In the genomic region with DNA sequence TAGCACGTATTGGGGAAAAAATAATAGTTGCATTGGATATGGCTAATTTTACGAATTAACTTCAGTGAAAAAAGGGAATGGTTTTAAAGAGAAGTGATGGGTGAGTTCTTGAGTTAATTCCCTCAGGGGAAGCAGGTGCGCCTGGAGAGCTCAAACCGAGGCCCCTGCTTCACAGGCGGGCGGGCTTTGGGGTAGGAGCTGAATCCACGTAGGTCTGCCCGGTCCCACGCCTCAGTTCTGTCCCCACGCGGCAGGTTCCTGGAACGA, we compare ENCODE assay signal across 8 cellular contexts. TPM values are rescaled to one million over a fixed set of nuclear protein-coding genes. Genes with fewer than 3 reads are reported as not detected.
A peak's percentile ranks its signal among the peaks of the same experiment; 100 is the strongest.
DNase-seq lines count a peak whose midpoint lies in the region; ATAC-seq, FAIRE-seq and TF ChIP-seq lines count a peak whose summit lies in the region.

No MANE protein-coding gene starts in this region.

- no peaks in the 10 kb centered on the region for H3K4me1 ChIP-seq in kidney (ENCODE audit: control insufficient read depth in 1 of 2, insufficient read depth in 1 of 2, low read depth in 1 of 2, low read length in 2 of 2)
- peaks cover 0 to 16% (median 9%) of the 10 kb centered on the region in 5 donors for H3K4me1 ChIP-seq in subcutaneous abdominal adipose tissue (ENCODE audit: control insufficient read depth in 5 of 5, insufficient read depth in 5 of 5, low read length in 5 of 5)

- peaks cover 6% of the 10 kb centered on the region for H3K4me1 Mint-ChIP-seq in activated CD8-positive, alpha-beta memory T cell treated with anti-CD3 and anti-CD28 coated beads, Interleukin-2, amount 10 ng/mL, durations not matched to agents 7 days and 5 days
- H3K4me1 Mint-ChIP-seq in activated T-helper 1 cell treated with anti-CD3 and anti-CD28 coated beads, Interleukin-12 subunit alpha, Interleukin-12 subunit beta, Interleukin-2, Interleukin-4 antibody, amounts not matched to agents 30 ng/mL and 10 ng/mL and 1 ng/mL, durations not matched to agents 14 hours and 24 hours and 36 hours (ENCODE audit: low read depth): peaks cover 16% of the 10 kb centered on the region

- H3K27me3 ChIP-seq in subcutaneous abdominal adipose tissue (ENCODE audit: control insufficient read depth in 5 of 5, insufficient read depth in 4 of 5, low read length in 5 of 5): no peaks in the 10 kb centered on the region

- no peaks in the 10 kb centered on the region for H3K9me3 Mint-ChIP-seq in activated CD8-positive, alpha-beta memory T cell treated with anti-CD3 and anti-CD28 coated beads, Interleukin-2, amount 10 ng/mL, durations not matched to agents 7 days and 5 days (ENCODE audit: low read depth)
- no peaks in the 10 kb centered on the region for H3K9me3 Mint-ChIP-seq in activated T-helper 1 cell treated with anti-CD3 and anti-CD28 coated beads, Interleukin-12 subunit alpha, Interleukin-12 subunit beta, Interleukin-2, Interleukin-4 antibody, amounts not matched to agents 30 ng/mL and 10 ng/mL and 1 ng/mL, durations not matched to agents 14 hours and 24 hours and 36 hours

- no peak overlapping the region for H3K27ac ChIP-seq in kidney (ENCODE audit: low read depth in 2 of 2, low read length in 2 of 2)
- H3K27ac ChIP-seq in subcutaneous abdominal adipose tissue (ENCODE audit: low read depth, low read length): no peak overlapping the region

- H3K9ac ChIP-seq in kidney (ENCODE audit: low read length in 2 of 2) (peak overlapping the region in 1 of 2 donors; percentile 13), subcutaneous abdominal adipose tissue (ENCODE audit: low read length in 5 of 5) (peak overlapping the region in 3 of 5 donors; percentile 48 to 90 (median 71))

- peak overlapping the region; percentile 27 for H3K27ac Mint-ChIP-seq in activated CD8-positive, alpha-beta memory T cell treated with anti-CD3 and anti-CD28 coated beads, Interleukin-2, amount 10 ng/mL, durations not matched to agents 7 days and 5 days
- H3K27ac Mint-ChIP-seq in activated T-helper 1 cell treated with anti-CD3 and anti-CD28 coated beads, Interleukin-12 subunit alpha, Interleukin-12 subunit beta, Interleukin-2, Interleukin-4 antibody, amounts not matched to agents 30 ng/mL and 10 ng/mL and 1 ng/mL, durations not matched to agents 14 hours and 24 hours and 36 hours: no peak overlapping the region

- peaks cover 0 to under 1% of the 10 kb centered on the region in 2 donors for H3K36me3 ChIP-seq in kidney (ENCODE audit: control insufficient read depth in 1 of 2, insufficient read depth in 2 of 2, low read length in 2 of 2)
- H3K36me3 ChIP-seq in subcutaneous abdominal adipose tissue (ENCODE audit: control insufficient read depth in 5 of 5, insufficient read depth in 5 of 5, low read length in 5 of 5): peaks cover 0 to under 1% (median 0%) of the 10 kb centered on the region in 5 donors

- no peak for ATAC-seq in activated CD8-positive, alpha-beta memory T cell treated with anti-CD3 and anti-CD28 coated beads, Interleukin-2, amount 10 ng/mL, durations not matched to agents 7 days and 5 days
- ATAC-seq in HG02588 (IDR thresholded peaks at IDR 0.05; ENCODE audit: unreplicated experiment): no peak

- CTCF ChIA-PET in activated CD8-positive, alpha-beta memory T cell treated with anti-CD3 and anti-CD28 coated beads, Interleukin-2, amount 10 ng/mL, durations not matched to agents 7 days and 5 days (lab: Charles Lee): interaction anchor here (0.6 to 3.7 kb wide), 27 partner anchors 11 to 716 kb away, joined by 3 to 40 read pairs (median 4); a partner anchor contains a TSS

- H3K27me3 Mint-ChIP-seq in activated CD8-positive, alpha-beta memory T cell treated with anti-CD3 and anti-CD28 coated beads, Interleukin-2, amount 10 ng/mL, durations not matched to agents 7 days and 5 days: peaks cover 2% of the 10 kb centered on the region
- no peaks in the 10 kb centered on the region for H3K27me3 Mint-ChIP-seq in activated T-helper 1 cell treated with anti-CD3 and anti-CD28 coated beads, Interleukin-12 subunit alpha, Interleukin-12 subunit beta, Interleukin-2, Interleukin-4 antibody, amounts not matched to agents 30 ng/mL and 10 ng/mL and 1 ng/mL, durations not matched to agents 14 hours and 24 hours and 36 hours (ENCODE audit: insufficient read depth)

- no peak for DNase-seq in activated CD8-positive, alpha-beta memory T cell treated with anti-CD3 and anti-CD28 coated beads, Interleukin-2, amount 10 ng/mL, durations not matched to agents 7 days and 5 days
- no peak for DNase-seq in activated CD8-positive, alpha-beta memory T cell treated with anti-CD3 and anti-CD28 coated beads for 24 hours
- no peak for DNase-seq in activated T-helper 1 cell treated with anti-CD3 and anti-CD28 coated beads, Interleukin-12 subunit alpha, Interleukin-12 subunit beta, Interleukin-2, Interleukin-4 antibody, amounts not matched to agents 30 ng/mL and 10 ng/mL and 1 ng/mL, durations not matched to agents 14 hours and 24 hours and 36 hours (ENCODE audit: low spot score)
- DNase-seq in kidney: no peak
- DNase-seq in stimulated activated naive CD4-positive, alpha-beta T cell (lab: John Stamatoyannopoulos, UW): no peak
- no peak for DNase-seq in urothelium cell line (ENCODE audit: low spot score)

- H3K4me3 ChIP-seq in kidney (ENCODE audit: low read length in 2 of 2) (peak overlapping the region; percentile 52 to 71), subcutaneous abdominal adipose tissue (ENCODE audit: low read depth in 1 of 5, low read length in 5 of 5) (peak overlapping the region in 4 of 5 donors; percentile 5 to 85 (median 79))

- intact Hi-C loops in activated T-helper 1 cell treated with anti-CD3 and anti-CD28 coated beads, Interleukin-12 subunit alpha, Interleukin-12 subunit beta, Interleukin-2, Interleukin-4 antibody, amounts not matched to agents 30 ng/mL and 10 ng/mL and 1 ng/mL, durations not matched to agents 14 hours and 24 hours and 36 hours (cut with micrococcal nuclease): loop anchor here (1.0 to 5.0 kb wide), 9 partner anchors 45 to 714 kb away; a partner anchor contains a TSS
- intact Hi-C loops in kidney (cut with DNase I): loop anchor here (10.0 kb wide), 1 partner anchor 442 kb away; no protein-coding TSS in a partner anchor

- no peaks in the 10 kb centered on the region for H3K9me3 ChIP-seq in kidney (ENCODE audit: control insufficient read depth in 1 of 2, low read length in 2 of 2)
- H3K9me3 ChIP-seq in subcutaneous abdominal adipose tissue (ENCODE audit: control insufficient read depth in 5 of 5, low read length in 5 of 5): no peaks in the 10 kb centered on the region

- TF ChIP-seq CTCF in kidney (IDR thresholded peaks at IDR 0.05; ENCODE audit: borderline replicate concordance, extremely low read depth, insufficient read depth): no peak

- H3K36me3 Mint-ChIP-seq in activated CD8-positive, alpha-beta memory T cell treated with anti-CD3 and anti-CD28 coated beads, Interleukin-2, amount 10 ng/mL, durations not matched to agents 7 days and 5 days: no peaks in the 10 kb centered on the region
- peaks cover 6% of the 10 kb centered on the region for H3K36me3 Mint-ChIP-seq in activated T-helper 1 cell treated with anti-CD3 and anti-CD28 coated beads, Interleukin-12 subunit alpha, Interleukin-12 subunit beta, Interleukin-2, Interleukin-4 antibody, amounts not matched to agents 30 ng/mL and 10 ng/mL and 1 ng/mL, durations not matched to agents 14 hours and 24 hours and 36 hours (ENCODE audit: low read depth)

- peak overlapping the region; percentile 74 for H3K4me3 Mint-ChIP-seq in activated CD8-positive, alpha-beta memory T cell treated with anti-CD3 and anti-CD28 coated beads, Interleukin-2, amount 10 ng/mL, durations not matched to agents 7 days and 5 days
- peak overlapping the region; percentile 68 for H3K4me3 Mint-ChIP-seq in activated T-helper 1 cell treated with anti-CD3 and anti-CD28 coated beads, Interleukin-12 subunit alpha, Interleukin-12 subunit beta, Interleukin-2, Interleukin-4 antibody, amounts not matched to agents 30 ng/mL and 10 ng/mL and 1 ng/mL, durations not matched to agents 14 hours and 24 hours and 36 hours

- FAIRE-seq in kidney (lab: Jason Lieb, UNC) (no peak), urothelium cell line (lab: Jason Lieb, UNC) (no peak)

RNA-seq across cellular contexts. Expression of a gene that starts 44.1 kb away (rescaled TPM):
- 10 to 100 TPM; 45.3 to 64.4 TPM for total RNA-seq in activated CD8-positive, alpha-beta memory T cell treated with anti-CD3 and anti-CD28 coated beads, Interleukin-2, amount 10 ng/mL, durations not matched to agents 7 days and 5 days
- 99.5 and 104 TPM in 2 replicates for total RNA-seq in activated T-helper 1 cell treated with anti-CD3 and anti-CD28 coated beads, Interleukin-12 subunit alpha, Interleukin-12 subunit beta, Interleukin-2, Interleukin-4 antibody, amounts not matched to agents 30 ng/mL and 10 ng/mL and 1 ng/mL, durations not matched to agents 14 hours and 24 hours and 36 hours
- 70.4 TPM for total RNA-seq in kidney
- polyA plus RNA-seq in kidney (ENCODE audit: insufficient read depth, low read depth, low replicate concordance): 40.4 TPM
